In genomic region chr2:62287895-62288589, GRCh38 we compare ENCODE assay signal across 8 cellular contexts.
DNase-seq lines count a peak whose midpoint lies in the region; ATAC-seq and TF ChIP-seq lines count a peak whose summit lies in the region.

No MANE protein-coding gene starts in this region.

- TF ChIP-seq POLR2A in adrenal gland (IDR thresholded peaks at IDR 0.05), result no peak
- no peak for TF ChIP-seq POLR2A in gastroesophageal sphincter (IDR thresholded peaks at IDR 0.05)

- ATAC-seq in CD4-positive, alpha-beta T cell (ENCODE audit: poor library complexity), result peak; percentile 52
- ATAC-seq in GM21360 (IDR thresholded peaks at IDR 0.05; ENCODE audit: unreplicated experiment) (peak; percentile 51), lower lobe of right lung (peak; percentile 20 to 71), HG03095 (IDR thresholded peaks at IDR 0.05; ENCODE audit: unreplicated experiment) (no peak), gastroesophageal sphincter (no peak)

- 0% methylated on average over 1 of the region's 1 CpG for WGBS in adrenal gland, 4 donors
- 0% methylated on average over 1 of the region's 1 CpG; no CpG with 5 or more reads in 1 of the 2 donors for WGBS in gastroesophageal sphincter (ENCODE audit: low coverage in 1 of 2), 2 donors

- peaks cover 5% of the 10 kb centered on the region for H3K9me3 Mint-ChIP-seq in CD4-positive, alpha-beta T cell

- CTCF ChIA-PET in CD4-positive, alpha-beta T cell (lab: Charles Lee), result no interaction called here

- no peaks in the 10 kb centered on the region for H3K4me1 Mint-ChIP-seq in CD4-positive, alpha-beta T cell (ENCODE audit: low read depth)

- peak in 8 of 10 experiments; percentile 23 to 55 (median 33) for DNase-seq in CD4-positive, alpha-beta T cell
- DNase-seq in Jurkat, Clone E6-1 (ENCODE audit: low read depth, low spot score), result peak; percentile 58
- DNase-seq in OCI-M1 (lab: John Stamatoyannopoulos, UW) (peak; percentile 91), adrenal gland (peak; percentile 62 to 84 (median 78)), lower lobe of right lung (peak; percentile 89)

- peaks cover 8% of the 10 kb centered on the region for H3K9me3 ChIP-seq in CD4-positive, alpha-beta T cell (ENCODE audit: control insufficient read depth, low read length)
- H3K9me3 ChIP-seq in adrenal gland (replicated peaks in 1 of 3) (peaks cover 0 to 7% (median 0%) of the 10 kb centered on the region in 3 donors), lower lobe of right lung (peaks cover 9% of the 10 kb centered on the region), gastroesophageal sphincter (peaks cover 0 to 15% (median 0%) of the 10 kb centered on the region in 3 donors)

- H3K27ac ChIP-seq in CD4-positive, alpha-beta T cell (ENCODE audit: low read depth, low read length), result no peak overlapping the region
- H3K27ac ChIP-seq in adrenal gland (no peak overlapping the region), lower lobe of right lung (no peak overlapping the region), gastroesophageal sphincter (no peak overlapping the region)

- H3K4me3 Mint-ChIP-seq in CD4-positive, alpha-beta T cell, result no peak overlapping the region

- no peak overlapping the region for H3K4me3 ChIP-seq in Jurkat, Clone E6-1 (ENCODE audit: low read length)
- H3K4me3 ChIP-seq in adrenal gland, result no peak overlapping the region
- H3K4me3 ChIP-seq in lower lobe of right lung, result no peak overlapping the region
- H3K4me3 ChIP-seq in gastroesophageal sphincter, result no peak overlapping the region

- POLR2A ChIA-PET in CD4-positive, alpha-beta T cell (lab: Charles Lee), result no interaction called here

- H3K27ac Mint-ChIP-seq in CD4-positive, alpha-beta T cell, result no peak overlapping the region

- intact Hi-C loops in CD4-positive, alpha-beta T cell (cut with DNase I, micrococcal nuclease), result no loop called here
- intact Hi-C loops in adrenal gland (cut with DNase I) (loop anchor here in 1 of 2 donors (10.0 kb wide), 1 partner anchor 93 kb away; the partner anchor contains the start of gene B3GNT2), lower lobe of right lung (cut with DNase I) (no loop called here)

- H3K27me3 Mint-ChIP-seq in CD4-positive, alpha-beta T cell, result no peaks in the 10 kb centered on the region

- no peak for TF ChIP-seq EP300 in gastroesophageal sphincter (IDR thresholded peaks at IDR 0.05)

- H3K36me3 Mint-ChIP-seq in CD4-positive, alpha-beta T cell (ENCODE audit: low read depth), result no peaks in the 10 kb centered on the region

- no peaks in the 10 kb centered on the region for H3K27me3 ChIP-seq in CD4-positive, alpha-beta T cell (ENCODE audit: control insufficient read depth, insufficient read depth, low read length)
- H3K27me3 ChIP-seq in adrenal gland, result no peaks in the 10 kb centered on the region
- H3K27me3 ChIP-seq in lower lobe of right lung (ENCODE audit: low read depth), result no peaks in the 10 kb centered on the region
- H3K27me3 ChIP-seq in gastroesophageal sphincter, result no peaks in the 10 kb centered on the region

- TF ChIP-seq CTCF in CD4-positive, alpha-beta T cell (IDR thresholded peaks at IDR 0.05), result no peak
- no peak for TF ChIP-seq CTCF in adrenal gland (IDR thresholded peaks at IDR 0.05)
- TF ChIP-seq CTCF in lower lobe of right lung (IDR thresholded peaks at IDR 0.05), result no peak
- no peak for TF ChIP-seq CTCF in gastroesophageal sphincter (IDR thresholded peaks at IDR 0.05)

- H3K4me1 ChIP-seq in adrenal gland (replicated peaks in 1 of 2) (peaks cover 10 to 14% of the 10 kb centered on the region in 2 donors), lower lobe of right lung (peaks cover 32% of the 10 kb centered on the region), gastroesophageal sphincter (peaks cover 0 to 32% (median 5%) of the 10 kb centered on the region in 3 donors)

- no peaks in the 10 kb centered on the region for H3K36me3 ChIP-seq in adrenal gland (replicated peaks in 1 of 2)
- no peaks in the 10 kb centered on the region for H3K36me3 ChIP-seq in lower lobe of right lung
- no peaks in the 10 kb centered on the region for H3K36me3 ChIP-seq in gastroesophageal sphincter

Comparison
In these comparisons a context has a peak if more than half of its experiments do, and no peak if none do; other contexts are left out.
1. ATAC-seq: peak in CD4-positive, alpha-beta T cell (single experiment), GM21360 (single experiment) and lower lobe of right lung (2 of 2); none in HG03095 (single experiment) and gastroesophageal sphincter (single experiment).
2. DNase-seq: peak in every context shown above with its lines; median percentile 91 in OCI-M1; 89 in lower lobe of right lung; 78 in adrenal gland; 58 in Jurkat, Clone E6-1; 33 in CD4-positive, alpha-beta T cell.